Comparison of ENCODE assay signal across 9 cellular contexts in the genomic region with DNA sequence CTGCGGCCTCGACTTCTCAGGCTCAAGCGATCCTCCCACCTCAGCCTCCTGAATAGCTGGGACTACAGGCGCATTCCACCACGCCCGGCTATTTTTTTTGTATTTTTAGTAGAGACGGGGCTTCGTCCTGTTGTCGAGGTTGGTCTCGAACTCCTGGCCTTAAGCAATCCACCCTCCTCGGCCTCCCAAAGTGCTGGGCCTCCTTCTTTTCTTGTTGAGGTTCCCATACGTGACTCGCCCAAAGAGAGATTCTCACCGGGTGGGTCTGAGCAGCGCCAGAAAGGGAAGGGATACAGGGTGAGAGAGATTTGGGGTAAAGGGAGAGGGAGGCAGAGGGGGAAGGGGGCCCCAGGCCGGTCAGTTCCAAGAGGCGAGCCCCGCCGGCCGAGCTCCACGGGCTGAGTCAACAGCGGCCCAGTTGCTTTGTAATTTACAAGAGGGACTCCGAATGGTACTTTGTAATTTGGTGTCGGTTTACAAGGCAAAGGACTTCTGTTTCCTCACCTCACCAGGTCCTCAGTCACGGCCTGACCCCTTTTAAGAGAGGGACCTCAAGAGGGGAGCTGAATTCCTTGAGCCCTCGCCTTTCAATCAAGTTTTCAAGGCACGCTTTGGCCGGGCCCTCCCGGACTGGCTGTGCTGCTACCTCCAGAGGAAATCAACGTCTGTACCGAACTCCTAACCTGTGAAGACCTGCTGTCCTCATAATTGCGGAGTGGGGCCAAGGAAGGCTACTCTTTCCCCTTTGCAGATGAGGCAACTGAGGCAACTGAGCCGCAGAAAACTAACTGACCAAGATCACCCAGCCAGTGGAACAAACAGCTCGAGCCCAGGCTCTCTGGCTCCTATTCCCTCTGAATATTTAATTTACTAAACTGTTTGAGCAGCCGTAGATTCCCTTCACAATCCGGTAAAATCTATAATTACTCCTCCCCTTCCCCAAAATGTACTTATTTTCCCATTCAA. TPM values are rescaled to one million over a fixed set of nuclear protein-coding genes. Genes with fewer than 3 reads are reported as not detected.
DNase-seq lines count a peak whose midpoint lies in the region; ATAC-seq, FAIRE-seq and TF ChIP-seq lines count a peak whose summit lies in the region.
"Had no signal": no experiment of that assay in that cellular context is flagged by ENCODE, and none has a peak within 500 bp of the region (broad histone marks: within the 10 kb centered on the region; RNA-seq: fewer than 3 reads in every experiment).

No MANE protein-coding gene starts in this region.

- H2AFZ ChIP-seq in GM12878 (ENCODE audit: control insufficient read depth, low read depth, low read length): no peak overlapping the region

- no peak overlapping the region for H3K9ac ChIP-seq in GM12878 (ENCODE audit: control insufficient read depth, insufficient read depth, low read length)

- SMC1A ChIA-PET in GM12878 (lab: Charles Lee; ENCODE audit: uncharacterized antibody, unreplicated experiment): interaction anchor here (0.8 to 2.5 kb wide), 9 partner anchors 9 to 355 kb away, joined by 3 to 17 read pairs (median 5); no protein-coding TSS in a partner anchor

- in situ Hi-C loops in GM12878 (cut with MboI): no loop called here

- no peak for DNase-seq in right cardiac atrium
- no peak for DNase-seq in left cardiac atrium
- DNase-seq in GM12878 (ENCODE audit: low read depth, low spot score): no peak
- DNase-seq in naive thymus-derived CD4-positive, alpha-beta T cell: no peak
- DNase-seq in cerebellar cortex (ENCODE audit: low spot score): no peak
- no peak for DNase-seq in GOT3 (lab: John Stamatoyannopoulos, UW)
- DNase-seq in GM19238 (ENCODE audit: insufficient read length, low spot score): no peak
- DNase-seq: SIG-M5 had no signal

- no peak for TF ChIP-seq RAD21 in GM12878 (IDR thresholded peaks at IDR 0.05; ENCODE audit: insufficient read depth, low read depth, low read length)

- no peaks in the 10 kb centered on the region for H3K79me2 ChIP-seq in GM12878 (ENCODE audit: control insufficient read depth, insufficient read depth, low read length)

- BruUV-seq in GM12878 (replicated peaks; lab: Mats Ljungman, UMichigan): no TSS peak

- H3K4me1 ChIP-seq in right cardiac atrium (ENCODE audit: control insufficient read depth, insufficient read depth, low read length): peaks cover 6% of the 10 kb centered on the region
- no peaks in the 10 kb centered on the region for H3K4me1 ChIP-seq in GM12878 (ENCODE audit: control insufficient read depth, insufficient read depth, low read length)
- peaks cover 11 to 33% of the 10 kb centered on the region in 2 donors for H3K4me1 ChIP-seq in naive thymus-derived CD4-positive, alpha-beta T cell (ENCODE audit: control insufficient read depth in 2 of 2, insufficient read depth in 2 of 2, low read length in 2 of 2)

- no peaks in the 10 kb centered on the region for H4K20me1 ChIP-seq in GM12878 (ENCODE audit: control insufficient read depth, insufficient read depth)

- H3K27me3 Mint-ChIP-seq in naive thymus-derived CD4-positive, alpha-beta T cell: peaks cover 78 to 93% (median 81%) of the 10 kb centered on the region in 5 donors

- H3K4me3 ChIP-seq in right cardiac atrium (ENCODE audit: low read length) (peak overlapping the region; percentile 53), GM12878 (peak overlapping the region; percentile 43; the same call in 1 of the 2 replicates)
- H3K4me3 ChIP-seq in naive thymus-derived CD4-positive, alpha-beta T cell (ENCODE audit: low read length): peak overlapping the region; percentile 56

- TF ChIP-seq EP300 in GM12878 (IDR thresholded peaks at IDR 0.05; ENCODE audit: borderline replicate concordance in 1 of 2, control insufficient read depth in 1 of 2, low read depth in 2 of 2, low read length in 2 of 2): no peak

- H3K36me3 Mint-ChIP-seq in naive thymus-derived CD4-positive, alpha-beta T cell: peaks cover 0 to 14% (median 5%) of the 10 kb centered on the region in 5 donors

- CTCF ChIA-PET in GM12878 (lab: Yijun Ruan, JAX): interaction anchor here (1.0 to 3.8 kb wide), 3 partner anchors 9 to 38 kb away, joined by 3 to 14 read pairs (median 5); no protein-coding TSS in a partner anchor
- CTCF ChIA-PET in naive thymus-derived CD4-positive, alpha-beta T cell (lab: Charles Lee): no interaction called here

- no peak for ATAC-seq in right cardiac atrium
- ATAC-seq in left cardiac atrium: no peak
- ATAC-seq in GM12878: no peak
- no peak for ATAC-seq in naive thymus-derived CD4-positive, alpha-beta T cell
- no peak for ATAC-seq in GM21825 (IDR thresholded peaks at IDR 0.05; ENCODE audit: unreplicated experiment)

- RAD21 ChIA-PET in GM12878 (lab: Charles Lee; ENCODE audit: unreplicated experiment): interaction anchor here (1.1 to 2.6 kb wide), 7 partner anchors 9 to 825 kb away, joined by 3 to 11 read pairs (median 4); no protein-coding TSS in a partner anchor

- H3K27me3 ChIP-seq in right cardiac atrium (ENCODE audit: control insufficient read depth, insufficient read depth) (no peaks in the 10 kb centered on the region), GM12878 (replicated peaks in 1 of 2; ENCODE audit: control insufficient read depth in 2 of 2, insufficient read depth in 2 of 2, low read length in 1 of 2) (peaks cover 10 to 41% of the 10 kb centered on the region in 2 experiments)
- peaks cover 3 to 60% of the 10 kb centered on the region in 2 donors for H3K27me3 ChIP-seq in naive thymus-derived CD4-positive, alpha-beta T cell (ENCODE audit: control insufficient read depth in 2 of 2, insufficient read depth in 2 of 2, low read length in 2 of 2)

- H3K9me3 ChIP-seq in right cardiac atrium (ENCODE audit: control insufficient read depth, low read length): no peaks in the 10 kb centered on the region
- H3K9me3 ChIP-seq in GM12878 (replicated peaks; ENCODE audit: control insufficient read depth, insufficient read depth, low read length): peaks cover 3% of the 10 kb centered on the region; the same call in 2 of the 3 replicates
- H3K9me3 ChIP-seq in naive thymus-derived CD4-positive, alpha-beta T cell (ENCODE audit: control insufficient read depth in 2 of 3, low read length in 3 of 3): no peaks in the 10 kb centered on the region

- H3K4me1 Mint-ChIP-seq in naive thymus-derived CD4-positive, alpha-beta T cell: peaks cover 38 to 68% (median 49%) of the 10 kb centered on the region in 7 donors

- intact Hi-C loops in right cardiac atrium (cut with DNase I) (no loop called here), left cardiac atrium (cut with DNase I) (no loop called here), GM12878 (cut with micrococcal nuclease; ENCODE audit: unreplicated experiment) (no loop called here)
- intact Hi-C loops in naive thymus-derived CD4-positive, alpha-beta T cell (cut with micrococcal nuclease): loop anchor here in 1 of 2 donors (10.0 kb wide), 1 partner anchor 358 kb away; no protein-coding TSS in a partner anchor

- peaks cover 0 to 37% (median 20%) of the 10 kb centered on the region in 11 donors for H3K9me3 Mint-ChIP-seq in naive thymus-derived CD4-positive, alpha-beta T cell

- no peaks in the 10 kb centered on the region for H3K36me3 ChIP-seq in GM12878 (ENCODE audit: control insufficient read depth in 2 of 2, insufficient read depth in 2 of 2, low read length in 1 of 2)
- H3K36me3 ChIP-seq in naive thymus-derived CD4-positive, alpha-beta T cell (ENCODE audit: control insufficient read depth in 2 of 3, insufficient read depth in 3 of 3, low read length in 3 of 3): no peaks in the 10 kb centered on the region

- no peak for TF ChIP-seq CTCF in GM12878 (IDR thresholded peaks at IDR 0.05 in 2 of 3, conservative IDR thresholded peaks at IDR 0.05 in 1 of 3; ENCODE audit: control insufficient read depth in 2 of 3, extremely low read depth in 1 of 3, insufficient read depth in 1 of 3, low read depth in 3 of 3, low read length in 3 of 3)

- H3K4me3 Mint-ChIP-seq in naive thymus-derived CD4-positive, alpha-beta T cell: peak overlapping the region; percentile 68 to 92 (median 86)

- POLR2A ChIA-PET in GM12878 (lab: Charles Lee): interaction anchor here (0.8 to 2.0 kb wide), 4 partner anchors 9 to 406 kb away, joined by 3 to 6 read pairs (median 3); no protein-coding TSS in a partner anchor
- POLR2A ChIA-PET in naive thymus-derived CD4-positive, alpha-beta T cell (lab: Charles Lee): interaction anchor here (0.7 kb wide), 2 partner anchors 12 to 1008 kb away, joined by 3 read pairs; no protein-coding TSS in a partner anchor

- TF ChIP-seq POLR2A in GM12878 (IDR thresholded peaks at IDR 0.05; ENCODE audit: low read depth, low read length): no peak

- H3K27ac Mint-ChIP-seq in naive thymus-derived CD4-positive, alpha-beta T cell: peak overlapping the region in 2 of 9 donors; percentile 15 to 77

- peak overlapping the region; percentile 89 for H3K4me2 ChIP-seq in GM12878 (ENCODE audit: control insufficient read depth, insufficient read depth)

- WGBS in right cardiac atrium: 18% methylated on average over 36 of the region's 36 CpGs
- 44% methylated on average over 34 of the region's 36 CpGs for WGBS in GM12878 (ENCODE audit: insufficient coverage, insufficient replicate concordance, low lambda C conversion rate, missing lambda C conversion rate)

- no peak overlapping the region for H3K27ac ChIP-seq in right cardiac atrium (ENCODE audit: low read length)
- no peak overlapping the region for H3K27ac ChIP-seq in GM12878 (ENCODE audit: control insufficient read depth, insufficient read depth)
- H3K27ac ChIP-seq in naive thymus-derived CD4-positive, alpha-beta T cell (ENCODE audit: low read depth, low read length): no peak overlapping the region

- no peak for FAIRE-seq in GM12878 (lab: Jason Lieb, UNC)

RNA-seq across cellular contexts. Expression of gene DMRT2, which starts 3.2 kb away (rescaled TPM):
- total RNA-seq in right cardiac atrium (not detected), left cardiac atrium (under 1 TPM in 1 of 2 donors, not detected in 1; 0.68 TPM), GM12878 (2014; rRNA removed) (0.65 and 1.1 TPM in 2 replicates), GM12878 (2014; rRNA removed; fragmentation: Illumina TruSeq; extraction: Trizol) (0.55 and 0.63 TPM in 2 replicates), GM12878 (2021) (0.82 and 1.0 TPM in 2 replicates)
- polyA plus RNA-seq in right cardiac atrium (0.09 TPM), GM12878 (2011; rRNA removed) (43.1 and 50.2 TPM in 2 replicates), GM12878 (2014; fragmentation: Illumina TruSeq; extraction: Trizol) (0.57 and 0.82 TPM in 2 replicates), GM12878 (2014; fragmentation: Nextera tagmentation; extraction: Ambion mirVana) (under 1 TPM; 0.08 to 0.18 TPM), GM12878 (2014; rRNA removed) (0.69 and 0.96 TPM in 2 replicates), GM12878 (2016; fragmentation: Nextera tagmentation; extraction: Ambion mirVana) (under 1 TPM; 0.09 to 0.70 TPM)
- total RNA-seq in GM12878 (2013; cell fraction: nucleolus; rRNA removed): 0.51 and 0.92 TPM in 2 replicates
- not detected for polyA plus RNA-seq in GM12878 (2011; ENCODE audit: low read depth)
- polyA plus RNA-seq in GM12878 (2011; cell fraction: cytosol; rRNA removed): 56.3 and 59.9 TPM in 2 replicates
- 64.5 and 78.7 TPM in 2 replicates for polyA plus RNA-seq in GM12878 (2011; cell fraction: nucleus; rRNA removed)
- polyA plus RNA-seq in GM12878 (2012): not detected in 2 replicates
- polyA minus RNA-seq in GM12878 (2011; rRNA and poly(A)+ RNA removed): 50.6 and 74.6 TPM in 2 replicates
- polyA minus RNA-seq in GM12878 (2011; cell fraction: cytosol; rRNA and poly(A)+ RNA removed): 19.9 and 24.5 TPM in 2 replicates
- polyA minus RNA-seq in GM12878 (2011; cell fraction: nucleus; rRNA and poly(A)+ RNA removed): 54.0 and 96.1 TPM in 2 replicates
- total RNA-seq in naive thymus-derived CD4-positive, alpha-beta T cell: under 1 TPM in 1 of 5 experiments, not detected in 4; 0.44 TPM
- polyA plus RNA-seq in naive thymus-derived CD4-positive, alpha-beta T cell: not detected
